Comparison of ENCODE assay signal across 1 cellular context in the genomic region with DNA sequence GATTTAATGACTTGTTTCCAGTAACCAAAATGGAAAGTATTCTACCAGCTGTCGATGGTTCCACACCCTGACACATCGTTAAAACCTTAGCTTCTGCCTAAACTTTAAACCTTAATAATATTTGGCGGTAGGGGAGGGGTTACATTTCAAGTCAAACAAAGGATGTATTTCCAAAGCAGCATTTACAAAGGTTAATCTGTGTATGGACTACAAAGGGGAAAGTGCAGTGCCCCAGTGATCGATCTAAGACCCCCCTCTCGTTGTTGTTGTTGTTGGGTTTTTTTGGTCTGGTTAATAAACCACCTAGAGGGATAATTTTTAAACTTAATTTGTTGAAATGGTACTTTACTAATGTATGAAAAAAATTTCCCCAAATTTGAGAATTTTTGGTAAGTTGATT.
TF ChIP-seq lines count a peak whose summit lies in the region.

No MANE protein-coding gene starts in this region.

TF ChIP-seq in H1, 55 proteins besides CTCF, POLR2A, EP300 and RAD21:
- TF ChIP-seq HDAC6 (IDR thresholded peaks at IDR 0.05; ENCODE audit: low read depth, low read length) (no peak), POU5F1 (IDR thresholded peaks at IDR 0.05; ENCODE audit: low read depth, low read length) (no peak), MAFK (IDR thresholded peaks at IDR 0.05; ENCODE audit: low read depth, low read length) (no peak), NANOG (IDR thresholded peaks at IDR 0.05; ENCODE audit: insufficient read depth, low read depth, low read length, poor library complexity, severe bottlenecking) (no peak), TBP (IDR thresholded peaks at IDR 0.05; ENCODE audit: low read depth, low read length) (no peak), CREB1 (IDR thresholded peaks at IDR 0.05) (no peak), SRF (IDR thresholded peaks at IDR 0.05; ENCODE audit: low read depth, low read length) (no peak)
